13 cellular contexts compared by ENCODE assay signal in genomic region chr1:225422795-225423517, GRCh38. TPM values are rescaled to one million over a fixed set of nuclear protein-coding genes. Genes with fewer than 3 reads are reported as not detected.
DNase-seq lines count a peak whose midpoint lies in the region; ATAC-seq, FAIRE-seq and TF ChIP-seq lines count a peak whose summit lies in the region.
"Had no signal": no experiment of that assay in that cellular context is flagged by ENCODE, and none has a peak within 500 bp of the region (broad histone marks: within the 10 kb centered on the region; RNA-seq: fewer than 3 reads in every experiment).

No MANE protein-coding gene starts in this region.

- H3K4me3 Mint-ChIP-seq in CD8-positive, alpha-beta T cell = peak overlapping the region; percentile 29
- H3K4me3 Mint-ChIP-seq in IgD-negative memory B cell (no peak overlapping the region), nephron progenitor cell (no peak overlapping the region)

- TF ChIP-seq EP300 in GM12878 (IDR thresholded peaks at IDR 0.05; ENCODE audit: borderline replicate concordance in 1 of 2, control insufficient read depth in 1 of 2, low read depth in 2 of 2, low read length in 2 of 2) = no peak

- H3K9me3 ChIP-seq in CD8-positive, alpha-beta T cell (ENCODE audit: low read length) = no peaks in the 10 kb centered on the region
- H3K9me3 ChIP-seq in GM12878 (replicated peaks; ENCODE audit: control insufficient read depth, insufficient read depth, low read length) (no peaks in the 10 kb centered on the region), right cardiac atrium (ENCODE audit: control insufficient read depth, low read length) (no peaks in the 10 kb centered on the region)

- peaks cover 43% of the 10 kb centered on the region for H3K4me1 ChIP-seq in CD8-positive, alpha-beta T cell (ENCODE audit: insufficient read depth, low read length)
- H3K4me1 ChIP-seq in GM12878 (ENCODE audit: control insufficient read depth, insufficient read depth, low read length) (peaks cover 16% of the 10 kb centered on the region), right cardiac atrium (ENCODE audit: control insufficient read depth, insufficient read depth, low read length) (peaks cover 9% of the 10 kb centered on the region)
- H3K4me1 ChIP-seq: parathyroid adenoma had no signal

- no peak for FAIRE-seq in GM12878 (lab: Jason Lieb, UNC)
- FAIRE-seq: keratinocyte had no signal

- H3K4me1 Mint-ChIP-seq in CD8-positive, alpha-beta T cell (ENCODE audit: low read depth) = peaks cover 64% of the 10 kb centered on the region
- peaks cover 36 to 48% (median 41%) of the 10 kb centered on the region in 3 donors for H3K4me1 Mint-ChIP-seq in IgD-negative memory B cell
- H3K4me1 Mint-ChIP-seq in nephron progenitor cell = peaks cover 63% of the 10 kb centered on the region

- H3K9me3 Mint-ChIP-seq in CD8-positive, alpha-beta T cell = no peaks in the 10 kb centered on the region
- H3K9me3 Mint-ChIP-seq in IgD-negative memory B cell (no peaks in the 10 kb centered on the region), nephron progenitor cell (no peaks in the 10 kb centered on the region)

- peaks cover 7% of the 10 kb centered on the region; the same call in 1 of the 2 replicates for H4K20me1 ChIP-seq in GM12878 (ENCODE audit: control insufficient read depth, insufficient read depth)

- peaks cover 73% of the 10 kb centered on the region for H3K79me2 ChIP-seq in GM12878 (ENCODE audit: control insufficient read depth, insufficient read depth, low read length)

- 73% methylated on average over 7 of the region's 7 CpGs for WGBS in GM12878 (ENCODE audit: insufficient coverage, insufficient replicate concordance, low lambda C conversion rate, missing lambda C conversion rate)
- 75% methylated on average over 7 of the region's 7 CpGs for WGBS in right cardiac atrium

- H3K36me3 Mint-ChIP-seq in CD8-positive, alpha-beta T cell = peaks cover 51% of the 10 kb centered on the region
- H3K36me3 Mint-ChIP-seq in IgD-negative memory B cell = peaks cover 7% of the 10 kb centered on the region
- peaks cover 39% of the 10 kb centered on the region for H3K36me3 Mint-ChIP-seq in nephron progenitor cell (ENCODE audit: low read depth)

- H3K27me3 Mint-ChIP-seq in CD8-positive, alpha-beta T cell (ENCODE audit: low read depth) = no peaks in the 10 kb centered on the region
- H3K27me3 Mint-ChIP-seq in IgD-negative memory B cell = no peaks in the 10 kb centered on the region
- H3K27me3 Mint-ChIP-seq in nephron progenitor cell (ENCODE audit: low read depth, poor library complexity) = no peaks in the 10 kb centered on the region

- POLR2A ChIA-PET in CD8-positive, alpha-beta T cell (lab: Charles Lee) = interaction anchor here (6.2 kb wide), 1 partner anchor 46 kb away, joined by 49 read pairs; no protein-coding TSS in a partner anchor
- POLR2A ChIA-PET in GM12878 (lab: Charles Lee) = interaction anchor here (0.6 to 1.4 kb wide), 5 partner anchors 10 to 576 kb away, joined by 3 to 4 read pairs (median 3); partner anchors contain the start of gene SDE2

- intact Hi-C loops in CD8-positive, alpha-beta T cell (cut with DNase I, micrococcal nuclease) = loop anchor here (10.0 kb wide), 2 partner anchors 882 to 1578 kb away; partner anchors contain the start of genes LIN9 (in 1 of the 2) and TP53BP2 (in 1 of the 2)
- intact Hi-C loops in GM12878 (cut with micrococcal nuclease; ENCODE audit: unreplicated experiment) (no loop called here), right cardiac atrium (cut with DNase I) (no loop called here)

- DNase-seq in CD8-positive, alpha-beta T cell = no peak
- DNase-seq in GM12878 (ENCODE audit: low read depth, low spot score) (no peak), nephron progenitor cell (no peak), right cardiac atrium (no peak), NCI-H446 treated with DMSO at 0.1 percent for 48 hours (lab: John Stamatoyannopoulos, UW) (no peak), NCI-H524 treated with DMSO at 0.1 percent for 48 hours (lab: John Stamatoyannopoulos, UW) (no peak)
- DNase-seq: activated CD8-positive, alpha-beta memory T cell treated with anti-CD3 and anti-CD28 coated beads, Interleukin-2, amount 50 U/mL, for 4 hours; NCI-H1105 treated with DMSO at 0.1 percent for 48 hours; stimulated activated CD4-positive, alpha-beta T cell treated with anti-CD3 and anti-CD28 coated beads, Interleukin-2, amount 100 ng/mL, for 24 hours had no signal

- no peak overlapping the region for H3K27ac ChIP-seq in CD8-positive, alpha-beta T cell (ENCODE audit: low read depth, low read length)
- H3K27ac ChIP-seq in GM12878 (ENCODE audit: control insufficient read depth, insufficient read depth) = no peak overlapping the region
- no peak overlapping the region for H3K27ac ChIP-seq in right cardiac atrium (ENCODE audit: low read length)
- H3K27ac ChIP-seq: parathyroid adenoma had no signal

- H3K4me3 ChIP-seq in CD8-positive, alpha-beta T cell (ENCODE audit: low read depth, low read length) = no peak overlapping the region
- 0 out of 2 replicates have a peak overlapping the region, but pooled peaks have one; percentile 80 for H3K4me3 ChIP-seq in GM12878
- no peak overlapping the region for H3K4me3 ChIP-seq in right cardiac atrium (ENCODE audit: low read length)

- no peak for TF ChIP-seq RAD21 in GM12878 (IDR thresholded peaks at IDR 0.05; ENCODE audit: insufficient read depth, low read depth, low read length)

- 0 out of 2 replicates have a peak overlapping the region, but pooled peaks have one; percentile 3 for H3K9ac ChIP-seq in GM12878 (ENCODE audit: control insufficient read depth, insufficient read depth, low read length)
- H3K9ac ChIP-seq: parathyroid adenoma had no signal

- no peak for ATAC-seq in CD8-positive, alpha-beta T cell
- no peak for ATAC-seq in GM12878
- no peak for ATAC-seq in right cardiac atrium
- no peak for ATAC-seq in HG03354 (IDR thresholded peaks at IDR 0.05; ENCODE audit: poor library complexity, severe bottlenecking, unreplicated experiment)

- BruUV-seq in GM12878 (replicated peaks; lab: Mats Ljungman, UMichigan) = no TSS peak

- no peak for TF ChIP-seq CTCF in CD8-positive, alpha-beta T cell (IDR thresholded peaks at IDR 0.05)
- TF ChIP-seq CTCF in GM12878 (IDR thresholded peaks at IDR 0.05 in 2 of 3, conservative IDR thresholded peaks at IDR 0.05 in 1 of 3; ENCODE audit: control insufficient read depth in 2 of 3, extremely low read depth in 1 of 3, insufficient read depth in 1 of 3, low read depth in 3 of 3, low read length in 3 of 3) = no peak
- no peak for TF ChIP-seq CTCF in nephron progenitor cell (IDR thresholded peaks at IDR 0.05)

- CTCF ChIA-PET in CD8-positive, alpha-beta T cell (lab: Charles Lee) = interaction anchor here (1.3 to 4.8 kb wide), 3 partner anchors 14 to 52 kb away, joined by 3 to 17 read pairs (median 5); no protein-coding TSS in a partner anchor
- CTCF ChIA-PET in GM12878 (lab: Yijun Ruan, JAX) = interaction anchor here (0.6 to 3.7 kb wide), 5 partner anchors 18 to 117 kb away, joined by 3 to 42 read pairs (median 4); no protein-coding TSS in a partner anchor

- H3K27ac Mint-ChIP-seq in CD8-positive, alpha-beta T cell = peak overlapping the region; percentile 72
- H3K27ac Mint-ChIP-seq in IgD-negative memory B cell = peak overlapping the region in 2 of 3 donors; percentile 10 to 50
- H3K27ac Mint-ChIP-seq in nephron progenitor cell = peak overlapping the region; percentile 18

- TF ChIP-seq POLR2A in GM12878 (IDR thresholded peaks at IDR 0.05; ENCODE audit: low read depth, low read length) = no peak

- SMC1A ChIA-PET in GM12878 (lab: Charles Lee; ENCODE audit: uncharacterized antibody, unreplicated experiment) = interaction anchor here (0.6 to 8.1 kb wide), 5 partner anchors 8 to 562 kb away, joined by 3 to 108 read pairs (median 8); no protein-coding TSS in a partner anchor

- in situ Hi-C loops in GM12878 (cut with MboI) = no loop called here

- H3K27me3 ChIP-seq in CD8-positive, alpha-beta T cell (ENCODE audit: insufficient read depth, low read length) = no peaks in the 10 kb centered on the region
- H3K27me3 ChIP-seq in GM12878 (replicated peaks in 1 of 2; ENCODE audit: control insufficient read depth in 2 of 2, insufficient read depth in 2 of 2, low read length in 1 of 2) (no peaks in the 10 kb centered on the region), right cardiac atrium (ENCODE audit: control insufficient read depth, insufficient read depth) (no peaks in the 10 kb centered on the region)

- H2AFZ ChIP-seq in GM12878 (ENCODE audit: control insufficient read depth, low read depth, low read length) = no peak overlapping the region
- H2AFZ ChIP-seq: parathyroid adenoma had no signal

- H3K4me2 ChIP-seq in GM12878 (ENCODE audit: control insufficient read depth, insufficient read depth) = peak overlapping the region; percentile 99

- RAD21 ChIA-PET in GM12878 (lab: Charles Lee; ENCODE audit: unreplicated experiment) = interaction anchor here (0.6 to 1.7 kb wide), 4 partner anchors 20 to 1871 kb away, joined by 3 to 5 read pairs (median 3); no protein-coding TSS in a partner anchor

- H3K36me3 ChIP-seq in CD8-positive, alpha-beta T cell (ENCODE audit: insufficient read depth, low read length) = peaks cover 23% of the 10 kb centered on the region
- H3K36me3 ChIP-seq in GM12878 (ENCODE audit: control insufficient read depth in 2 of 2, insufficient read depth in 2 of 2, low read length in 1 of 2) = peaks cover 5 to 32% of the 10 kb centered on the region in 2 experiments

TF ChIP-seq in GM12878, 131 proteins besides CTCF, POLR2A, EP300 and RAD21 (continues in another document):
- TF ChIP-seq JUNB (IDR thresholded peaks at IDR 0.05) = no peak

RNA-seq across cellular contexts. Expression of gene LBR, which starts 4.9 kb away (rescaled TPM):
- 100 to 1,000 TPM; 105 TPM for total RNA-seq in CD8-positive, alpha-beta T cell
- polyA plus RNA-seq in IgD-negative memory B cell (82.2 TPM), GM12878 (2011; rRNA removed) (107 and 150 TPM in 2 replicates), GM12878 (2014; fragmentation: Illumina TruSeq; extraction: Trizol) (113 and 134 TPM in 2 replicates), GM12878 (2014; fragmentation: Nextera tagmentation; extraction: Ambion mirVana) (100 to 1,000 TPM in 1 of 2 experiments, 10 to 100 TPM in 1; 81.8 to 120 TPM), GM12878 (2014; rRNA removed) (77.6 and 82.7 TPM in 2 replicates), GM12878 (2016; fragmentation: Nextera tagmentation; extraction: Ambion mirVana) (100 to 1,000 TPM; 169 to 178 TPM), right cardiac atrium (7.8 TPM)
- total RNA-seq in GM12878 (2013; cell fraction: nucleolus; rRNA removed) = 109 and 122 TPM in 2 replicates
- total RNA-seq in GM12878 (2014; rRNA removed) (98.7 and 119 TPM in 2 replicates), GM12878 (2014; rRNA removed; fragmentation: Illumina TruSeq; extraction: Trizol) (114 and 115 TPM in 2 replicates), GM12878 (2021) (121 and 122 TPM in 2 replicates), right cardiac atrium (10 to 100 TPM; 16.6 to 21.6 (median 19.2) TPM)
- 23.2 TPM for polyA plus RNA-seq in GM12878 (2011; ENCODE audit: low read depth)
- polyA plus RNA-seq in GM12878 (2011; cell fraction: cytosol; rRNA removed) = 65.0 and 77.4 TPM in 2 replicates
- polyA plus RNA-seq in GM12878 (2011; cell fraction: nucleus; rRNA removed) = 58.7 and 70.0 TPM in 2 replicates
- polyA plus RNA-seq in GM12878 (2012) = 45.6 and 47.4 TPM in 2 replicates
- 95.3 and 99.4 TPM in 2 replicates for polyA minus RNA-seq in GM12878 (2011; rRNA and poly(A)+ RNA removed)
- 31.2 and 33.1 TPM in 2 replicates for polyA minus RNA-seq in GM12878 (2011; cell fraction: cytosol; rRNA and poly(A)+ RNA removed)
- polyA minus RNA-seq in GM12878 (2011; cell fraction: nucleus; rRNA and poly(A)+ RNA removed) = 50.9 and 107 TPM in 2 replicates

Comparison
In these comparisons a context has a peak if more than half of its experiments do, and no peak if none do; other contexts are left out.
1. H3K27ac Mint-ChIP-seq: peak in every context shown above with its lines; median percentile 72 in CD8-positive, alpha-beta T cell; 30 in IgD-negative memory B cell; 18 in nephron progenitor cell.
2. RNA of gene LBR, which starts 4.9 kb away (total RNA-seq): 98.7 to 122 TPM in GM12878 and 105 TPM in CD8-positive, alpha-beta T cell; 16.6 to 21.6 TPM in right cardiac atrium; every median in the first group is over 4 times any median in the second.
3. intact Hi-C loops: an anchor here in CD8-positive, alpha-beta T cell (10.0 kb wide); none called in GM12878 and right cardiac atrium.